8 cellular contexts compared by ENCODE assay signal in the genomic region with DNA sequence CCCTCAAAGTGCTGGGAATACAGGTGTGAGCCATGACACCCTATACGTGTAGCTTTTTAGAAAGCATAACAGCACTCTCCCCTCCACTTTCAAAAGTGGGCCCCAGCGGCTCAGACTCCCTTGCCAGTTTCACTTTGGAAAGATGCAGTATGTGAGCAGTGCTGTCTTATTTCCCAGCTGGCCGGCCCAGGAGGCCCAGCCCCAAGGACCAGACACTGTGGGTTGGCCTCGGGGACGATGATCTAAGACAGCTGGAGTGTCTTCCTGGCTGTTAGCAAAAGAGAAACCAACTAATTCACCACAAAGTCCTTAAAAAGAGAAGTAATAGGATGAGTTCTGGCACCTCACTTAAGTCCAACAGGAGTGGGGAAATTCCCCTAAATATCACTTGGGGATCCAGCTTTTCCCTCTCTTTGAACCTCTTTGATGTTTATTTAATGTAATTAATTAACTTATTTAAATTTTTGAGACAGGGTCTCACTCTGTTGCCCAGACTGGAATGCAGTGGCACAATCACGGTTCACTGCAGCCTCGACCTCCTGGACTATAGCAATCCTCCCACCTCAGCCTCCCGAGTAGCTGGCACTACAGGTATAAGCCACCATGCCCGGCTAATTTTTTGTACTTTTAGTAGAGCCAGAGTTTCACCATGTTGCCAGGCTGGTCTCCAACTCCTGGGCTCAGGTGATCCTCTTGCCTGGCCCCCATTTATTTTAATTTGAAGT. TPM values are rescaled to one million over a fixed set of nuclear protein-coding genes. Genes with fewer than 3 reads are reported as not detected.
DNase-seq lines count a peak whose midpoint lies in the region; ATAC-seq, FAIRE-seq and TF ChIP-seq lines count a peak whose summit lies in the region.

No MANE protein-coding gene starts in this region.

- no peak overlapping the region for H3K4me2 ChIP-seq in PC-3 (ENCODE audit: low read length)

- no peak for TF ChIP-seq POLR2A in thyroid gland (IDR thresholded peaks at IDR 0.05)

- DNase-seq in AG04449 (ENCODE audit: low read depth, low spot score) (no peak), kidney (peak; percentile 91), thyroid gland (no peak), PC-3 (no peak), DMS79 (lab: John Stamatoyannopoulos, UW) (no peak)
- DNase-seq in activated CD8-positive, alpha-beta T cell treated with anti-CD3 and anti-CD28 coated beads for 36 hours = peak; percentile 24

- H3K4me3 ChIP-seq in AG04449 (ENCODE audit: low read depth, low read length) (peak overlapping the region; percentile 27), kidney (ENCODE audit: low read length in 2 of 2) (no peak overlapping the region), thyroid gland (replicated peaks in 1 of 3) (no peak overlapping the region), PC-3 (ENCODE audit: low read length) (no peak overlapping the region)

- H3K9ac ChIP-seq in kidney (ENCODE audit: low read length in 2 of 2) (no peak overlapping the region), PC-3 (ENCODE audit: low read length) (no peak overlapping the region)

- POLR2A ChIA-PET in AG04449 (lab: Yijun Ruan, JAX) = interaction anchor here (0.8 to 2.2 kb wide), 3 partner anchors 16 to 20 kb away, joined by 3 to 11 read pairs (median 4); partner anchors contain the start of gene CLIC4
- POLR2A ChIA-PET in activated CD8-positive, alpha-beta T cell treated with anti-CD3 and anti-CD28 coated beads for 36 hours (lab: Charles Lee) = no interaction called here
- POLR2A ChIA-PET in PC-3 (lab: Charles Lee; ENCODE audit: unreplicated experiment) = no interaction called here

- H3F3A ChIP-seq in PC-3 (ENCODE audit: low read length, unreplicated experiment) = no peaks in the 10 kb centered on the region

- H3K27me3 ChIP-seq in thyroid gland = no peaks in the 10 kb centered on the region
- H3K27me3 ChIP-seq in PC-3 (ENCODE audit: low read length) = no peaks in the 10 kb centered on the region

- H3K4me1 Mint-ChIP-seq in activated CD8-positive, alpha-beta T cell treated with anti-CD3 and anti-CD28 coated beads for 36 hours (ENCODE audit: low read depth) = peaks cover 7% of the 10 kb centered on the region

- no peaks in the 10 kb centered on the region for H3K79me2 ChIP-seq in PC-3 (ENCODE audit: low read length)

- no peaks in the 10 kb centered on the region for H3K9me3 Mint-ChIP-seq in activated CD8-positive, alpha-beta T cell treated with anti-CD3 and anti-CD28 coated beads for 36 hours

- H3K27ac ChIP-seq in kidney (ENCODE audit: low read depth in 2 of 2, low read length in 2 of 2) = peak overlapping the region; percentile 57 to 73
- H3K27ac ChIP-seq in thyroid gland = peak overlapping the region in 2 of 3 donors; percentile 12 to 54
- no peak overlapping the region for H3K27ac ChIP-seq in PC-3 (ENCODE audit: low read length)

- CTCF ChIA-PET in AG04449 (lab: Yijun Ruan, JAX) = interaction anchor here (0.7 to 4.9 kb wide), 5 partner anchors 16 to 108 kb away, joined by 3 to 25 read pairs (median 4); partner anchors contain the start of gene CLIC4
- CTCF ChIA-PET in activated CD8-positive, alpha-beta T cell treated with anti-CD3 and anti-CD28 coated beads for 36 hours (lab: Charles Lee) = no interaction called here
- CTCF ChIA-PET in PC-3 (lab: Charles Lee) = no interaction called here

- peak; percentile 83 for ATAC-seq in GM19025 (IDR thresholded peaks at IDR 0.05; ENCODE audit: low read depth, unreplicated experiment)
- peak; percentile 75 for ATAC-seq in HG03442 (IDR thresholded peaks at IDR 0.05; ENCODE audit: unreplicated experiment)
- peak; percentile 42 for ATAC-seq in activated CD8-positive, alpha-beta T cell treated with anti-CD3 and anti-CD28 coated beads for 36 hours
- ATAC-seq in PC-3 = no peak

- peaks cover 3 to 11% of the 10 kb centered on the region in 2 donors for H3K4me1 ChIP-seq in kidney (ENCODE audit: control insufficient read depth in 1 of 2, insufficient read depth in 1 of 2, low read depth in 1 of 2, low read length in 2 of 2)
- H3K4me1 ChIP-seq in thyroid gland = peaks cover 8 to 28% of the 10 kb centered on the region in 2 donors
- peaks cover 20% of the 10 kb centered on the region for H3K4me1 ChIP-seq in PC-3 (ENCODE audit: insufficient read depth, low read length)

- H3K36me3 ChIP-seq in kidney (ENCODE audit: control insufficient read depth in 1 of 2, insufficient read depth in 2 of 2, low read length in 2 of 2) (no peaks in the 10 kb centered on the region), thyroid gland (no peaks in the 10 kb centered on the region), PC-3 (ENCODE audit: low read depth, low read length) (no peaks in the 10 kb centered on the region)

- FAIRE-seq in kidney (lab: Jason Lieb, UNC) = no peak

- no peaks in the 10 kb centered on the region for H3K27me3 Mint-ChIP-seq in activated CD8-positive, alpha-beta T cell treated with anti-CD3 and anti-CD28 coated beads for 36 hours

- no peaks in the 10 kb centered on the region for H3K9me3 ChIP-seq in kidney (ENCODE audit: control insufficient read depth in 1 of 2, low read length in 2 of 2)
- no peaks in the 10 kb centered on the region for H3K9me3 ChIP-seq in thyroid gland
- H3K9me3 ChIP-seq in PC-3 (ENCODE audit: low read length) = no peaks in the 10 kb centered on the region

- H3K27ac Mint-ChIP-seq in activated CD8-positive, alpha-beta T cell treated with anti-CD3 and anti-CD28 coated beads for 36 hours = no peak overlapping the region

- H2AFZ ChIP-seq in PC-3 (ENCODE audit: low read length) = no peak overlapping the region

- H3K9me2 ChIP-seq in PC-3 (replicated peaks; ENCODE audit: low read length) = no peaks in the 10 kb centered on the region

- no TSS peak for BruUV-seq in PC-3 (replicated peaks; lab: Mats Ljungman, UMichigan)

- TF ChIP-seq CTCF in AG04449 (IDR thresholded peaks at IDR 0.05; ENCODE audit: insufficient read depth, low read length, missing control alignments) = no peak
- no peak for TF ChIP-seq CTCF in activated CD8-positive, alpha-beta T cell treated with anti-CD3 and anti-CD28 coated beads for 36 hours (IDR thresholded peaks at IDR 0.05)
- no peak for TF ChIP-seq CTCF in kidney (IDR thresholded peaks at IDR 0.05; ENCODE audit: borderline replicate concordance, extremely low read depth, insufficient read depth)
- no peak for TF ChIP-seq CTCF in thyroid gland (IDR thresholded peaks at IDR 0.05)
- no peak for TF ChIP-seq CTCF in PC-3 (conservative IDR thresholded peaks at IDR 0.05; ENCODE audit: low read depth, low read length)

- no peaks in the 10 kb centered on the region for H3K36me3 Mint-ChIP-seq in activated CD8-positive, alpha-beta T cell treated with anti-CD3 and anti-CD28 coated beads for 36 hours (ENCODE audit: low read depth)

- 63 to 72% methylated on average over 9 of the region's 9 CpGs for WGBS in thyroid gland, 2 donors

- no peaks in the 10 kb centered on the region for H4K20me1 ChIP-seq in PC-3 (ENCODE audit: low read length)

- intact Hi-C loops in activated CD8-positive, alpha-beta T cell treated with anti-CD3 and anti-CD28 coated beads for 36 hours (cut with micrococcal nuclease) = no loop called here
- intact Hi-C loops in kidney (cut with DNase I) = no loop called here
- intact Hi-C loops in thyroid gland (cut with DNase I) = no loop called here
- intact Hi-C loops in PC-3 (cut with micrococcal nuclease) = no loop called here

- no peak overlapping the region for H3K4me3 Mint-ChIP-seq in activated CD8-positive, alpha-beta T cell treated with anti-CD3 and anti-CD28 coated beads for 36 hours

RNA-seq across cellular contexts. Expression of gene CLIC4, which starts 17.6 kb away (rescaled TPM):
- 10 to 100 TPM; 19.7 to 21.8 TPM for total RNA-seq in activated CD8-positive, alpha-beta T cell treated with anti-CD3 and anti-CD28 coated beads for 36 hours
- total RNA-seq in kidney (315 TPM), thyroid gland (100 to 1,000 TPM in 2 of 4 donors, 10 to 100 TPM in 2; 53.0 to 151 (median 95.3) TPM), PC-3 (2014; rRNA removed) (51.4 and 57.6 TPM in 2 replicates)
- polyA plus RNA-seq in kidney (ENCODE audit: insufficient read depth, low read depth, low replicate concordance) = 72.7 TPM

Comparison
In these comparisons a context has a peak if more than half of its experiments do, and no peak if none do; other contexts are left out.
1. DNase-seq: peak in activated CD8-positive, alpha-beta T cell treated with anti-CD3 and anti-CD28 coated beads for 36 hours (single experiment) and kidney (single experiment); none in AG04449 (single experiment), thyroid gland (0 of 2), PC-3 (single experiment) and DMS79 (single experiment).